Comparison of ENCODE assay signal across 1 cellular context in genomic region chr1:11194407-11195176, GRCh38.
A peak's percentile ranks its signal among the peaks of the same experiment; 100 is the strongest.
TF ChIP-seq lines count a peak whose summit lies in the region.

No MANE protein-coding gene starts in this region.

TF ChIP-seq in HepG2, 621 proteins besides CTCF, POLR2A, EP300 and RAD21 (continued from another document):
- TF ChIP-seq MIER2 (CRISPR knock-in tag; IDR thresholded peaks at IDR 0.05) = peak; percentile 59; the same call in 1 of the 2 replicates
